In the genomic region with DNA sequence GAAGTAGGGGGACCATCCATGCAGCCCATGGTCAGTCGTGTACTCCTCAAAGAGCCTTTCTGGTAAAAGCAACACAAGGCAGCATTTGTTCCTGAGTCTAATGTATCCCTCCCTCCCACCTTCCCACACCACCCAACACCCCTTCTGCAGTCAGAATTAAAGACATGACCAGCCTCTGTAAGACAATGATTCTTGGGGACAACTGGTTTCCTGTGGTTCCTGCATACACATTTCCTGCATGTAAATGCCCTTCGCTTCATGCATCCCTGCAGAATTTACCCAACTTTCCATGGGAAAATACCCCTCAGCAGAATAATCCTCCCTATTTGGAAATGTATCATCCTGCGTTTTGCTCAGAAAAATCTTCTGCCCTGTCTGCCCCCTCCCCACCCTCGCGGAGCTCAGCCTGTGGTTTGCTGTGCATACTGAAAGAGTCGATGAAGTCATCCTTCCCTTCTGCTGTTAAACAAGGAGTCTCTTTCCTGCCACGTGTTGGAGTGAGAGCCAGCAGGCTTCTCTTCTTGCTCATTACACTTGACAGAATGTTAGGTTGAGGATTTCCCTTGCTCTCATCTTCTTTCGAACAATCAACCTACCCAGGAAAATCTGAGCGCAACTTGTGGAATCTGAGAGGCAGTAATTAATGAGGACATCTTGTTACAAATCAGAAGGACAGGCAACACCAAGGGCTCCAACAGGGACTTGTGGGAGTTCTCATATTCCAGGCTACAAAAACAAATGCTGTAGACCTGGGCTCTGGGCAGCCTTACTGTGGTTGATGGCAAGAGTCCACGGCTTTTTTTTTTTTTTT, we compare ENCODE assay signal across 8 cellular contexts. TPM values are rescaled to one million over a fixed set of nuclear protein-coding genes. Genes with fewer than 3 reads are reported as not detected.
DNase-seq lines count a peak whose midpoint lies in the region; ATAC-seq, FAIRE-seq and TF ChIP-seq lines count a peak whose summit lies in the region.

No MANE protein-coding gene starts in this region.

- FAIRE-seq in GM18507 (lab: Jason Lieb, UNC): peak; percentile 61

- ATAC-seq in HG03175 (IDR thresholded peaks at IDR 0.05; ENCODE audit: unreplicated experiment): peak; percentile 43

- TF ChIP-seq CTCF in AG04449 (IDR thresholded peaks at IDR 0.05; ENCODE audit: insufficient read depth, low read length, missing control alignments): no peak
- no peak for TF ChIP-seq CTCF in SK-N-SH (IDR thresholded peaks at IDR 0.05)
- no peak for TF ChIP-seq CTCF in parathyroid adenoma (IDR thresholded peaks at IDR 0.05)

- no peaks in the 10 kb centered on the region for H3K79me2 ChIP-seq in SK-N-SH (ENCODE audit: insufficient read depth)
- H3K79me2 ChIP-seq in parathyroid adenoma: no peaks in the 10 kb centered on the region

- no peak for TF ChIP-seq EP300 in SK-N-SH (IDR thresholded peaks at IDR 0.05; ENCODE audit: borderline replicate concordance in 1 of 2, low read depth in 1 of 2, low read length in 1 of 2)

- H4K20me1 ChIP-seq in SK-N-SH (ENCODE audit: insufficient read depth): no peaks in the 10 kb centered on the region

- H3K9me3 ChIP-seq in SK-N-SH (no peaks in the 10 kb centered on the region), parathyroid adenoma (ENCODE audit: control insufficient read depth, low read length) (no peaks in the 10 kb centered on the region)

- no peaks in the 10 kb centered on the region for H3K36me3 ChIP-seq in SK-N-SH (replicated peaks in 1 of 2; ENCODE audit: control insufficient read depth in 1 of 2, insufficient read depth in 2 of 2, low read length in 1 of 2)
- H3K36me3 ChIP-seq in parathyroid adenoma (ENCODE audit: control insufficient read depth, insufficient read depth, low read length): no peaks in the 10 kb centered on the region

- H3F3A ChIP-seq in SK-N-SH (replicated peaks; ENCODE audit: insufficient read depth): no peaks in the 10 kb centered on the region

- TF ChIP-seq RAD21 in SK-N-SH (IDR thresholded peaks at IDR 0.05; ENCODE audit: low read length): no peak

- H2AFZ ChIP-seq in SK-N-SH (ENCODE audit: low read depth) (no peak overlapping the region), parathyroid adenoma (peak overlapping the region; percentile 50)

- no peak overlapping the region for H3K9ac ChIP-seq in SK-N-SH
- no peak overlapping the region for H3K9ac ChIP-seq in parathyroid adenoma

- POLR2A ChIA-PET in AG04449 (lab: Yijun Ruan, JAX) (interaction anchor here (0.6 kb wide), 1 partner anchor 205 kb away, joined by 3 read pairs; no protein-coding TSS in a partner anchor), SK-N-SH (lab: Yijun Ruan, JAX) (no interaction called here)

- CTCF ChIA-PET in AG04449 (lab: Yijun Ruan, JAX): no interaction called here
- CTCF ChIA-PET in SK-N-SH (lab: Yijun Ruan, JAX): interaction anchor here (0.6 to 0.7 kb wide), 2 partner anchors 53 to 275 kb away, joined by 3 read pairs; no protein-coding TSS in a partner anchor

- H3K4me2 ChIP-seq in SK-N-SH: peak overlapping the region; percentile 42; the same call in 1 of the 2 replicates
- no peak overlapping the region for H3K4me2 ChIP-seq in parathyroid adenoma (ENCODE audit: low read length)

- H3K4me1 ChIP-seq in SK-N-SH (ENCODE audit: control insufficient read depth in 1 of 2, insufficient read depth in 2 of 2, low read depth in 1 of 2, low read length in 1 of 2) (peaks cover 0 to 7% of the 10 kb centered on the region in 2 experiments; a peak in 1 of 4 replicates), parathyroid adenoma (no peaks in the 10 kb centered on the region)

- no peaks in the 10 kb centered on the region for H3K27me3 ChIP-seq in SK-N-SH (ENCODE audit: insufficient read depth)
- no peaks in the 10 kb centered on the region for H3K27me3 ChIP-seq in parathyroid adenoma (ENCODE audit: control insufficient read depth, insufficient read depth, low read length)

- H3K9me2 ChIP-seq in SK-N-SH: no peaks in the 10 kb centered on the region

- H3K27ac ChIP-seq in SK-N-SH (ENCODE audit: low read depth in 2 of 2, low read length in 1 of 2) (peak overlapping the region in 1 of 2 experiments; percentile 15; a peak in 1 of 4 replicates), parathyroid adenoma (no peak overlapping the region)

- H3K4me3 ChIP-seq in AG04449 (ENCODE audit: low read depth, low read length) (peak overlapping the region; percentile 6; the same call in 1 of the 2 replicates), SK-N-SH (ENCODE audit: low read depth in 2 of 2, low read length in 1 of 2) (no peak overlapping the region), parathyroid adenoma (ENCODE audit: low read depth, low read length) (no peak overlapping the region)

- DNase-seq in AG04449 (ENCODE audit: low read depth, low spot score): peak; percentile 47
- peak; percentile 23 for DNase-seq in GM18507 (ENCODE audit: extremely low spot score, insufficient read length, low read depth)
- no peak for DNase-seq in SK-N-SH
- DNase-seq in fibroblast of peridontal ligament (ENCODE audit: extremely low read depth): peak; percentile 92
- DNase-seq in effector CD4-positive, alpha-beta T cell: no peak
- DNase-seq in HPDE6-E6E7 (ENCODE audit: extremely low spot score): no peak

- WGBS in SK-N-SH (ENCODE audit: low lambda C conversion rate): 40% methylated on average over 10 of the region's 10 CpGs

TF ChIP-seq in SK-N-SH, 30 proteins besides CTCF, POLR2A, EP300 and RAD21:
- TF ChIP-seq, protein P1, sequence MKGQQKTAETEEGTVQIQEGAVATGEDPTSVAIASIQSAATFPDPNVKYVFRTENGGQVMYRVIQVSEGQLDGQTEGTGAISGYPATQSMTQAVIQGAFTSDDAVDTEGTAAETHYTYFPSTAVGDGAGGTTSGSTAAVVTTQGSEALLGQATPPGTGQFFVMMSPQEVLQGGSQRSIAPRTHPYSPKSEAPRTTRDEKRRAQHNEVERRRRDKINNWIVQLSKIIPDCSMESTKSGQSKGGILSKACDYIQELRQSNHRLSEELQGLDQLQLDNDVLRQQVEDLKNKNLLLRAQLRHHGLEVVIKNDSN (IDR thresholded peaks at IDR 0.05; ENCODE audit: borderline replicate concordance, low read depth): peak; percentile 56; the same call in 1 of the 2 replicates
- TF ChIP-seq MXI1 (IDR thresholded peaks at IDR 0.05; ENCODE audit: low read depth, low read length) (no peak), MAX (IDR thresholded peaks at IDR 0.05; ENCODE audit: low read depth) (peak; percentile 91)
TF ChIP-seq in SK-N-SH: peak in this region for 2.

RNA-seq across cellular contexts. Expression of gene TNN, which starts 4.7 kb away (rescaled TPM):
- polyA plus RNA-seq in SK-N-SH (2012; rRNA removed): 0.03 TPM in 1 of 2 replicates, not detected in the other
- 0.01 TPM in 1 of 2 replicates, not detected in the other for polyA plus RNA-seq in SK-N-SH (2012; cell fraction: cytosol; rRNA removed)
- 0.01 TPM in 2 replicates for polyA plus RNA-seq in SK-N-SH (2012; cell fraction: nucleus; rRNA removed)

RNA-seq across cellular contexts. Expression of gene MRPS14, which starts 49.1 kb away (rescaled TPM):
- 18.2 and 18.7 TPM in 2 replicates for polyA plus RNA-seq in SK-N-SH (2012; rRNA removed)
- 18.7 and 21.2 TPM in 2 replicates for polyA plus RNA-seq in SK-N-SH (2012; cell fraction: cytosol; rRNA removed)
- 19.9 and 26.6 TPM in 2 replicates for polyA plus RNA-seq in SK-N-SH (2012; cell fraction: nucleus; rRNA removed)

Comparison
In these comparisons a context has a peak if more than half of its experiments do, and no peak if none do; other contexts are left out.
1. DNase-seq: peak in AG04449 (single experiment), GM18507 (single experiment) and fibroblast of peridontal ligament (single experiment); none in SK-N-SH (single experiment), effector CD4-positive, alpha-beta T cell (single experiment) and HPDE6-E6E7 (single experiment).